Comparison of ENCODE assay signal across 8 cellular contexts in genomic region chr19:3970313-3970807, GRCh38. TPM values are rescaled to one million over a fixed set of nuclear protein-coding genes. Genes with fewer than 3 reads are reported as not detected.
DNase-seq lines count a peak whose midpoint lies in the region; ATAC-seq, FAIRE-seq and TF ChIP-seq lines count a peak whose summit lies in the region.

No MANE protein-coding gene starts in this region.

- no peak for DNase-seq in left ventricle myocardium inferior
- DNase-seq in cardiac septum (ENCODE audit: low spot score), result no peak
- DNase-seq in bronchial epithelial cell (ENCODE audit: low read depth), result no peak
- DNase-seq in mucosa of descending colon, result no peak
- no peak for DNase-seq in stimulated activated CD4-positive, alpha-beta T cell treated with anti-CD3 and anti-CD28 coated beads, Interleukin-1b, Interleukin-23, amount 100 ng/mL, for 48 hours
- no peak for DNase-seq in epidermal melanocyte (ENCODE audit: insufficient read length, low spot score)
- no peak for DNase-seq in activated CD4-positive, alpha-beta T cell treated with anti-CD3 and anti-CD28 coated beads for 48 hours
- DNase-seq in stimulated activated CD4-positive, alpha-beta T cell treated with anti-CD3 and anti-CD28 coated beads, Interleukin-2, amount 100 ng/mL, for 24 hours, result no peak

- TF ChIP-seq CTCF in left ventricle myocardium inferior (IDR thresholded peaks at IDR 0.05; ENCODE audit: borderline replicate concordance) (no peak), bronchial epithelial cell (IDR thresholded peaks at IDR 0.05; ENCODE audit: insufficient read depth, low read length, severe bottlenecking) (no peak), mucosa of descending colon (IDR thresholded peaks at IDR 0.05) (no peak)

- H3K4me3 ChIP-seq in left ventricle myocardium inferior (peak overlapping the region; percentile 99), bronchial epithelial cell (ENCODE audit: low read depth, low read length) (peak overlapping the region; percentile 96), mucosa of descending colon (peak overlapping the region; percentile 82)

- no peak for ATAC-seq in mucosa of descending colon

- intact Hi-C loops in left ventricle myocardium inferior (cut with micrococcal nuclease), result no loop called here
- intact Hi-C loops in cardiac septum (cut with DNase I), result loop anchor here (2.0 kb wide), 1 partner anchor 14 kb away; the partner anchor contains the start of gene EEF2
- intact Hi-C loops in mucosa of descending colon (cut with DNase I, micrococcal nuclease), result no loop called here

- FAIRE-seq in bronchial epithelial cell (lab: Jason Lieb, UNC), result no peak

- H3K36me3 ChIP-seq in left ventricle myocardium inferior (peaks cover 34% of the 10 kb centered on the region), bronchial epithelial cell (ENCODE audit: control insufficient read depth, insufficient read depth, low read length) (peaks cover 24% of the 10 kb centered on the region), mucosa of descending colon (ENCODE audit: low read depth) (no peaks in the 10 kb centered on the region)

- H3K9me3 ChIP-seq in left ventricle myocardium inferior (replicated peaks), result no peaks in the 10 kb centered on the region
- no peaks in the 10 kb centered on the region for H3K9me3 ChIP-seq in mucosa of descending colon

- H3K4me1 ChIP-seq in left ventricle myocardium inferior, result peaks cover 62% of the 10 kb centered on the region
- H3K4me1 ChIP-seq in mucosa of descending colon (ENCODE audit: low read depth), result peaks cover 43% of the 10 kb centered on the region

- no peaks in the 10 kb centered on the region for H3K27me3 ChIP-seq in left ventricle myocardium inferior (ENCODE audit: low read depth)
- no peaks in the 10 kb centered on the region for H3K27me3 ChIP-seq in bronchial epithelial cell (ENCODE audit: control insufficient read depth, insufficient read depth, low read length)

- peak overlapping the region; percentile 99 for H3K27ac ChIP-seq in left ventricle myocardium inferior (replicated peaks)

RNA-seq across cellular contexts. Expression of gene DAPK3, which starts 0.5 kb away (rescaled TPM):
- total RNA-seq in left ventricle myocardium inferior, result 74.6 TPM
- total RNA-seq in cardiac septum, result 180 TPM
- 105 and 128 TPM in 2 replicates for total RNA-seq in bronchial epithelial cell
- 100 to 1,000 TPM in 1 of 3 donors, 10 to 100 TPM in 2; 51.3 to 121 (median 56.9) TPM for total RNA-seq in mucosa of descending colon

RNA-seq across cellular contexts. Expression of gene EEF2, which starts 14.9 kb away (rescaled TPM):
- total RNA-seq in left ventricle myocardium inferior (2,303 TPM), cardiac septum (1,625 TPM), bronchial epithelial cell (3,055 and 4,680 TPM in 2 replicates), mucosa of descending colon (1,000 to 10,000 TPM; 1,826 to 2,582 (median 2,012) TPM)

RNA-seq across cellular contexts. Expression of gene PIAS4, which starts 37.2 kb away (rescaled TPM):
- 15.4 TPM for total RNA-seq in left ventricle myocardium inferior
- total RNA-seq in cardiac septum, result 18.4 TPM
- 10.0 and 24.2 TPM in 2 replicates for total RNA-seq in bronchial epithelial cell
- total RNA-seq in mucosa of descending colon, result 10 to 100 TPM; 27.4 to 44.6 (median 29.5) TPM

RNA-seq across cellular contexts. Expression of gene NMRK2, which starts 37.5 kb away (rescaled TPM):
- total RNA-seq in left ventricle myocardium inferior (458 TPM), cardiac septum (568 TPM), bronchial epithelial cell (not detected in 2 replicates), mucosa of descending colon (under 1 TPM in 1 of 3 donors, not detected in 2; 0.36 TPM)
